Comparison of ENCODE assay signal across 2 cellular contexts in the genomic region with DNA sequence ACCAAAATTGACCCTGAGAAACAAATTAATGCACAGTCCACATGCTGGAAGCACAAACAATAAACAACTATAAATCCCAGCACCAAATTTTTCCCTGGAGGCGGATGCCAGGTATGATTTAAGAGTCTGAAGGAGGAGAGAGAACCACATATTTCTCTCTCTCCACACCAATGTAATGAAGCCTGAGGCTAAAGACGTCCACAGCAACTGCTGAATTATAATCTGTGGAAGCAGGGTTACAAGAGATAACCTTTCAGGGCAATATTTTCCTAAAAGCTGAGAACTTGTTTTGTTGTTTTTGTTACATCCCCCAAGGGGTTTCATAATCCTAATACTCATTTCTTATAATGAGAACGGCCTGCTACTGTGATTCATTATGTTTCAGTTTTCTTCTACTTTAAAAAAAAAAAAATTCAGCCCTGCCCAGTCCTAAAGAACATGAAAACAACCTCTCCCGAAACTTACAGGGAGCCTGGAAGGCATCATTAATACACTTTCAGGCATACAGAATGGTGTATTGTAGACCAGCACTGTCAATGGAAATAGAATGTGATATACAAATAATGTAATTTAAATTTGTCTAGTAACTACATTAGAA.
TF ChIP-seq lines count a peak whose summit lies in the region.

No MANE protein-coding gene starts in this region.

TF ChIP-seq in endothelial cell of umbilical vein, 7 proteins besides CTCF, POLR2A, EP300 and RAD21 (continued from another document):
- TF ChIP-seq JUN (IDR thresholded peaks at IDR 0.05; ENCODE audit: borderline replicate concordance, insufficient read depth, insufficient read length, low read depth) (no peak), POLR2AphosphoS5 (IDR thresholded peaks at IDR 0.05; ENCODE audit: insufficient read depth, low read depth, low read length) (no peak), MYC (IDR thresholded peaks at IDR 0.05; ENCODE audit: low read depth, low read length) (no peak), FOS (IDR thresholded peaks at IDR 0.05; ENCODE audit: borderline replicate concordance, insufficient read depth, low read length) (no peak)
- TF ChIP-seq, protein P1, sequence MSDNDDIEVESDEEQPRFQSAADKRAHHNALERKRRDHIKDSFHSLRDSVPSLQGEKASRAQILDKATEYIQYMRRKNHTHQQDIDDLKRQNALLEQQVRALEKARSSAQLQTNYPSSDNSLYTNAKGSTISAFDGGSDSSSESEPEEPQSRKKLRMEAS (IDR thresholded peaks at IDR 0.05; ENCODE audit: insufficient read depth, insufficient read length) = no peak

TF ChIP-seq in SK-N-SH, 30 proteins besides CTCF, POLR2A, EP300 and RAD21 (continued from another document):
- no peak for TF ChIP-seq REST (IDR thresholded peaks at IDR 0.05; ENCODE audit: low read depth, low read length)
- TF ChIP-seq NFIC (IDR thresholded peaks at IDR 0.05; ENCODE audit: borderline replicate concordance) = no peak
- TF ChIP-seq FOXM1 (IDR thresholded peaks at IDR 0.05; ENCODE audit: low read depth) = no peak
- TF ChIP-seq, protein P2, sequence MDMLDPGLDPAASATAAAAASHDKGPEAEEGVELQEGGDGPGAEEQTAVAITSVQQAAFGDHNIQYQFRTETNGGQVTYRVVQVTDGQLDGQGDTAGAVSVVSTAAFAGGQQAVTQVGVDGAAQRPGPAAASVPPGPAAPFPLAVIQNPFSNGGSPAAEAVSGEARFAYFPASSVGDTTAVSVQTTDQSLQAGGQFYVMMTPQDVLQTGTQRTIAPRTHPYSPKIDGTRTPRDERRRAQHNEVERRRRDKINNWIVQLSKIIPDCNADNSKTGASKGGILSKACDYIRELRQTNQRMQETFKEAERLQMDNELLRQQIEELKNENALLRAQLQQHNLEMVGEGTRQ (IDR thresholded peaks at IDR 0.05; ENCODE audit: borderline replicate concordance, low read depth, low read length) = no peak
- no peak for TF ChIP-seq CHD2 (IDR thresholded peaks at IDR 0.05; ENCODE audit: low read length, partially characterized antibody)
- TF ChIP-seq, protein P3, sequence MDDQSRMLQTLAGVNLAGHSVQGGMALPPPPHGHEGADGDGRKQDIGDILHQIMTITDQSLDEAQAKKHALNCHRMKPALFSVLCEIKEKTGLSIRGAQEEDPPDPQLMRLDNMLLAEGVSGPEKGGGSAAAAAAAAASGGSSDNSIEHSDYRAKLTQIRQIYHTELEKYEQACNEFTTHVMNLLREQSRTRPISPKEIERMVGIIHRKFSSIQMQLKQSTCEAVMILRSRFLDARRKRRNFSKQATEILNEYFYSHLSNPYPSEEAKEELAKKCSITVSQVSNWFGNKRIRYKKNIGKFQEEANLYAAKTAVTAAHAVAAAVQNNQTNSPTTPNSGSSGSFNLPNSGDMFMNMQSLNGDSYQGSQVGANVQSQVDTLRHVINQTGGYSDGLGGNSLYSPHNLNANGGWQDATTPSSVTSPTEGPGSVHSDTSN (IDR thresholded peaks at IDR 0.05) = no peak
- TF ChIP-seq, protein P1 (IDR thresholded peaks at IDR 0.05; ENCODE audit: low read depth) = no peak
TF ChIP-seq in SK-N-SH: peak in this region for 0.
